ENCODE assay signal across 16 cellular contexts in the genomic region with DNA sequence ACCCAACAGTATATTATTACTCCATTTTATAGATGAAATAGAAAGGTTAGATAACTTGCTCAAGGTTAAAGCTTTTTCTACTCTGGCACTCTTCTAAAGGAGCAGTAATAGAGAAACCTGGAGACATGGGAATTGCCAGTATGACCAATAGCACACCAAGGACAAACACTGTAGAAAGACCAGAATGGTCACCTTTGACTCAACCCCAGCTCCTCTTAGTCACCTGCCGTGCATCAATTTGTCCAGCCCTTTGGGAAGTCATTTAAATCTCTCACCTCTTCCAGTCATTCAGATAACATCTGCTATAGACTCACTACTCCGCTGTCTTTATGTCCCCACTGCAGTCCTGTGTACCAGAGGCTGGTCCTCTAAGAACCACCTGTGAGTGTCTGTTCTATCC. TPM values are rescaled to one million over a fixed set of nuclear protein-coding genes. Genes with fewer than 3 reads are reported as not detected.
DNase-seq lines count a peak whose midpoint lies in the region; ATAC-seq and TF ChIP-seq lines count a peak whose summit lies in the region.
"Had no signal": no experiment of that assay in that cellular context is flagged by ENCODE, and none has a peak within 500 bp of the region (broad histone marks: within the 10 kb centered on the region; RNA-seq: fewer than 3 reads in every experiment).

No MANE protein-coding gene starts in this region.

- H3K4me1 Mint-ChIP-seq in endothelial cell (ENCODE audit: unreplicated experiment) (peaks cover 24% of the 10 kb centered on the region), memory B cell (peaks cover 22% of the 10 kb centered on the region)
- peaks cover 17 to 49% of the 10 kb centered on the region in 2 donors for H3K4me1 Mint-ChIP-seq in stimulated activated naive B cell treated with anti-CD40 and anti-IgM and Interleukin-4, amounts not matched to agents 10 μg/mL and 1 μg/mL and 100 μg/mL, for 72 hours

- 100% methylated on average over 1 of the region's 2 CpGs; no CpG with 5 or more reads in 1 of the 2 experiments for WGBS in IMR-90 (ENCODE audit: extremely low coverage in 2 of 2, insufficient read length in 1 of 2), 2 experiments

- H3K23ac ChIP-seq in IMR-90 (ENCODE audit: low read depth, low read length) = no peak overlapping the region

- no peaks in the 10 kb centered on the region for H3K79me1 ChIP-seq in IMR-90 (ENCODE audit: low read depth in 1 of 2, low read length in 2 of 2)

- no peaks in the 10 kb centered on the region for H3K36me3 Mint-ChIP-seq in endothelial cell (ENCODE audit: low read depth, unreplicated experiment)
- H3K36me3 Mint-ChIP-seq in memory B cell = peaks cover 2% of the 10 kb centered on the region
- H3K36me3 Mint-ChIP-seq in stimulated activated naive B cell treated with anti-CD40 and anti-IgM and Interleukin-4, amounts not matched to agents 10 μg/mL and 1 μg/mL and 100 μg/mL, for 72 hours = peaks cover 0 to 2% of the 10 kb centered on the region in 2 donors
- H3K36me3 Mint-ChIP-seq: CD4-positive, CD25-positive, alpha-beta regulatory T cell had no signal

- H3K4me3 Mint-ChIP-seq in endothelial cell (ENCODE audit: unreplicated experiment) (no peak overlapping the region), memory B cell (no peak overlapping the region)
- H3K4me3 Mint-ChIP-seq in stimulated activated naive B cell treated with anti-CD40 and anti-IgM and Interleukin-4, amounts not matched to agents 10 μg/mL and 1 μg/mL and 100 μg/mL, for 72 hours = no peak overlapping the region

- peak overlapping the region; percentile 78 for H3K4ac ChIP-seq in IMR-90 (ENCODE audit: low read depth, low read length)

- no peak overlapping the region for H3K4me3 ChIP-seq in IMR-90 (ENCODE audit: insufficient read depth, low read depth, low read length)

- dilution Hi-C loops in IMR-90 (cut with HindIII; ENCODE audit: low sequenced_read_pairs, unreplicated experiment) = loop anchor here (25.0 kb wide), 1 partner anchor 259 kb away; a partner anchor contains a TSS

- no peak for TF ChIP-seq POLR2A in IMR-90 (IDR thresholded peaks at IDR 0.05; ENCODE audit: low read depth, low read length)

- H2AK9ac ChIP-seq in IMR-90 (replicated peaks; ENCODE audit: low read depth, low read length, poor library complexity) = no peak overlapping the region

- no peak overlapping the region for H3K18ac ChIP-seq in IMR-90 (ENCODE audit: low read depth, low read length)

- no peaks in the 10 kb centered on the region for H3K9me3 Mint-ChIP-seq in endothelial cell (ENCODE audit: unreplicated experiment)
- H3K9me3 Mint-ChIP-seq in memory B cell = no peaks in the 10 kb centered on the region
- peaks cover 4 to 8% of the 10 kb centered on the region in 2 donors for H3K9me3 Mint-ChIP-seq in stimulated activated naive B cell treated with anti-CD40 and anti-IgM and Interleukin-4, amounts not matched to agents 10 μg/mL and 1 μg/mL and 100 μg/mL, for 72 hours

- H3K36me3 ChIP-seq in IMR-90 (ENCODE audit: control insufficient read depth, insufficient read depth, low read length) = no peaks in the 10 kb centered on the region

- peaks cover 9% of the 10 kb centered on the region for H3K4me1 ChIP-seq in IMR-90 (ENCODE audit: control insufficient read depth, insufficient read depth, low read length)

- peak overlapping the region; percentile 9 for H2AK5ac ChIP-seq in IMR-90 (ENCODE audit: low read depth, low read length)

- no peak for TF ChIP-seq RAD21 in IMR-90 (IDR thresholded peaks at IDR 0.05; ENCODE audit: low read length)

- H2BK15ac ChIP-seq in IMR-90 (ENCODE audit: low read depth, low read length) = peak overlapping the region; percentile 92; the same call in 1 of the 3 replicates

- DNase-seq in IMR-90 (no peak), endothelial cell (ENCODE audit: low spot score) (no peak), memory B cell (ENCODE audit: low spot score in 2 of 2) (no peak)
- DNase-seq in stimulated activated naive B cell treated with anti-CD40 and anti-IgM and Interleukin-4, amounts not matched to agents 10 μg/mL and 1 μg/mL and 100 μg/mL, for 72 hours = no peak
- DNase-seq: AML-193, GOT3, NCI-H1417 treated with DMSO at 0.1 percent for 48 hours, NCI-H187 treated with DMSO at 0.1 percent for 48 hours, NCI-H345, NCI-H526 had no signal

- H3K27me3 ChIP-seq in IMR-90 (ENCODE audit: control insufficient read depth, insufficient read depth, low read length) = no peaks in the 10 kb centered on the region

- H3K27me3 Mint-ChIP-seq in endothelial cell (ENCODE audit: unreplicated experiment) = peaks cover 6% of the 10 kb centered on the region
- H3K27me3 Mint-ChIP-seq in memory B cell = no peaks in the 10 kb centered on the region
- H3K27me3 Mint-ChIP-seq in stimulated activated naive B cell treated with anti-CD40 and anti-IgM and Interleukin-4, amounts not matched to agents 10 μg/mL and 1 μg/mL and 100 μg/mL, for 72 hours = no peaks in the 10 kb centered on the region
- H3K27me3 Mint-ChIP-seq: CD4-positive, CD25-positive, alpha-beta regulatory T cell had no signal

- TF ChIP-seq CTCF in IMR-90 (conservative IDR thresholded peaks at IDR 0.05; ENCODE audit: low read depth, low read length) (no peak), endothelial cell (IDR thresholded peaks at IDR 0.05; ENCODE audit: unreplicated experiment) (no peak)

- H3K9me1 ChIP-seq in IMR-90 (ENCODE audit: insufficient read depth, low read length) = peaks cover 10% of the 10 kb centered on the region

- H2BK20ac ChIP-seq in IMR-90 (ENCODE audit: low read depth, low read length) = 0 out of 2 replicates have a peak overlapping the region, but pooled peaks have one; percentile 20

- CTCF ChIA-PET in IMR-90 (lab: Yijun Ruan, JAX) = interaction anchor here (0.5 kb wide), 1 partner anchor 160 kb away, joined by 7 read pairs; no protein-coding TSS in a partner anchor

- no TSS peak for BruUV-seq in IMR-90 (replicated peaks; lab: Mats Ljungman, UMichigan)

- H2BK120ac ChIP-seq in IMR-90 (ENCODE audit: low read depth, low read length) = peak overlapping the region; percentile 48; the same call in 1 of the 2 replicates

- H4K5ac ChIP-seq in IMR-90 (ENCODE audit: low read depth, low read length) = no peak overlapping the region

- intact Hi-C loops in IMR-90 (cut with micrococcal nuclease) = no loop called here

- H3K56ac ChIP-seq in IMR-90 (ENCODE audit: extremely low read depth, insufficient read depth, low read length) = no peak overlapping the region

- peak overlapping the region; percentile 49 for H3K27ac Mint-ChIP-seq in endothelial cell (ENCODE audit: unreplicated experiment)
- H3K27ac Mint-ChIP-seq in memory B cell = peak overlapping the region; percentile 66
- H3K27ac Mint-ChIP-seq in stimulated activated naive B cell treated with anti-CD40 and anti-IgM and Interleukin-4, amounts not matched to agents 10 μg/mL and 1 μg/mL and 100 μg/mL, for 72 hours = peak overlapping the region; percentile 82

- H2BK5ac ChIP-seq in IMR-90 (ENCODE audit: low read depth, low read length, poor library complexity, severe bottlenecking) = no peak overlapping the region

- no peak overlapping the region; a peak in 1 of 4 replicates for H4K8ac ChIP-seq in IMR-90 (ENCODE audit: low read depth in 2 of 2, low read length in 2 of 2)

- no peak for ATAC-seq in IMR-90 (ENCODE audit: low read depth)
- ATAC-seq in memory B cell (ENCODE audit: low read depth) = no peak
- ATAC-seq in stimulated activated naive B cell treated with anti-CD40 and anti-IgM and Interleukin-4, amounts not matched to agents 10 μg/mL and 1 μg/mL and 100 μg/mL, for 72 hours (replicated peaks) = no peak
- ATAC-seq in HG02623 (IDR thresholded peaks at IDR 0.05; ENCODE audit: unreplicated experiment) = no peak
- no peak for ATAC-seq in GM19452 (IDR thresholded peaks at IDR 0.05; ENCODE audit: unreplicated experiment)
- no peak for ATAC-seq in HG02973 (IDR thresholded peaks at IDR 0.05; ENCODE audit: unreplicated experiment)
- ATAC-seq: HCT116 had no signal

- no peak overlapping the region for H3K4me2 ChIP-seq in IMR-90 (ENCODE audit: low read depth, low read length)
- H3K4me2 ChIP-seq: KMS-11 had no signal

- H3K9me3 ChIP-seq in IMR-90 (ENCODE audit: control insufficient read depth, insufficient read depth, low read length) = no peaks in the 10 kb centered on the region

- in situ Hi-C loops in IMR-90 (cut with MboI; ENCODE audit: low sequenced_read_pairs) = no loop called here

- no peak overlapping the region; the same call in 1 of the 2 replicates for H4K91ac ChIP-seq in IMR-90 (ENCODE audit: insufficient read depth, low read depth, low read length)

- H4K20me1 ChIP-seq in IMR-90 (ENCODE audit: insufficient read depth, low read length) = no peaks in the 10 kb centered on the region

- peak overlapping the region; percentile 14; the same call in 1 of the 2 replicates for H3K14ac ChIP-seq in IMR-90 (replicated peaks; ENCODE audit: low read depth, low read length)

- H2AFZ ChIP-seq in IMR-90 (replicated peaks; ENCODE audit: low read length, poor library complexity) = no peak overlapping the region

- no peak overlapping the region for H3K27ac ChIP-seq in IMR-90 (ENCODE audit: insufficient read depth, low read length)
- H3K27ac ChIP-seq: KMS-11 had no signal

- POLR2A ChIA-PET in IMR-90 (lab: Charles Lee; ENCODE audit: unreplicated experiment) = interaction anchor here (1.6 kb wide), 1 partner anchor 254 kb away, joined by 7 read pairs; a partner anchor contains a TSS

- no peak overlapping the region for H3K9ac ChIP-seq in IMR-90 (ENCODE audit: low read depth, low read length)
- H3K9ac ChIP-seq: KMS-11 had no signal

TF ChIP-seq in IMR-90, 13 proteins besides CTCF, POLR2A, EP300 and RAD21 (continues in another document):
- TF ChIP-seq FOS (IDR thresholded peaks at IDR 0.05; ENCODE audit: low read depth, low read length) (no peak), BHLHE40 (IDR thresholded peaks at IDR 0.05; ENCODE audit: low read depth, low read length) (no peak), RCOR1 (IDR thresholded peaks at IDR 0.05; ENCODE audit: insufficient replicate concordance, low read length) (no peak), MXI1 (IDR thresholded peaks at IDR 0.05; ENCODE audit: borderline replicate concordance, low read depth, low read length) (no peak), CEBPB (IDR thresholded peaks at IDR 0.05; ENCODE audit: low read depth, low read length) (no peak), MAFK (IDR thresholded peaks at IDR 0.05; ENCODE audit: low read depth, low read length) (no peak), SMC3 (IDR thresholded peaks at IDR 0.05; ENCODE audit: low read depth, low read length) (no peak), CHD1 (IDR thresholded peaks at IDR 0.05; ENCODE audit: low read depth, low read length) (no peak), MAZ (IDR thresholded peaks at IDR 0.05; ENCODE audit: borderline replicate concordance, low read depth, low read length) (no peak)

RNA-seq across cellular contexts. Expression of a gene that starts 23.9 kb away (rescaled TPM):
- total RNA-seq in IMR-90 (2012; rRNA removed) (0.54 and 0.56 TPM in 2 replicates), endothelial cell (ENCODE audit: unreplicated experiment) (2.7 TPM)
- 0.29 and 0.31 TPM in 2 replicates for polyA plus RNA-seq in IMR-90 (2012; rRNA removed)
- 0.09 and 0.24 TPM in 2 replicates for polyA plus RNA-seq in IMR-90 (2012; cell fraction: cytosol; rRNA removed)
- 0.13 and 0.58 TPM in 2 replicates for polyA plus RNA-seq in IMR-90 (2012; cell fraction: nucleus; rRNA removed; ENCODE audit: low replicate concordance)
- total RNA-seq: CD4-positive, CD25-positive, alpha-beta regulatory T cell had no signal
- polyA plus RNA-seq: CD4-positive, CD25-positive, alpha-beta regulatory T cell had no signal
